ENCODE assay signal across 9 cellular contexts in genomic region chr3:63818282-63819150, GRCh38. TPM values are rescaled to one million over a fixed set of nuclear protein-coding genes. Genes with fewer than 3 reads are reported as not detected.
A peak's percentile ranks its signal among the peaks of the same experiment; 100 is the strongest.
DNase-seq lines count a peak whose midpoint lies in the region; ATAC-seq and TF ChIP-seq lines count a peak whose summit lies in the region.
"Had no signal": no experiment of that assay in that cellular context is flagged by ENCODE, and none has a peak within 500 bp of the region (broad histone marks: within the 10 kb centered on the region; RNA-seq: fewer than 3 reads in every experiment).

No MANE protein-coding gene starts in this region.

- H3K27me3 ChIP-seq in Peyer's patch (no peaks in the 10 kb centered on the region), upper lobe of right lung (no peaks in the 10 kb centered on the region)

- no peaks in the 10 kb centered on the region for H3K36me3 ChIP-seq in Peyer's patch
- no peaks in the 10 kb centered on the region for H3K36me3 ChIP-seq in upper lobe of right lung

- H3K9me3 ChIP-seq in Peyer's patch (no peaks in the 10 kb centered on the region), upper lobe of right lung (no peaks in the 10 kb centered on the region)

- H3K9me3 Mint-ChIP-seq in osteocyte (ENCODE audit: unreplicated experiment), result no peaks in the 10 kb centered on the region
- H3K9me3 Mint-ChIP-seq: T-helper 1 cell treated with Interleukin-12 subunit alpha and Interleukin-12 subunit beta and Interleukin-4 antibody, amounts not matched to agents 30 μg/mL and 1 μg/mL, for 36 hours had no signal

- H3K27me3 Mint-ChIP-seq in osteocyte (ENCODE audit: unreplicated experiment), result no peaks in the 10 kb centered on the region

- no peak for TF ChIP-seq POLR2A in Peyer's patch (IDR thresholded peaks at IDR 0.05)

- no peak overlapping the region for H3K27ac ChIP-seq in Peyer's patch
- H3K27ac ChIP-seq in upper lobe of right lung, result no peak overlapping the region

- intact Hi-C loops in upper lobe of right lung (cut with DNase I), result no loop called here

- H3K4me1 ChIP-seq in Peyer's patch (no peaks in the 10 kb centered on the region), upper lobe of right lung (peaks cover 6% of the 10 kb centered on the region)

- no peaks in the 10 kb centered on the region for H3K4me1 Mint-ChIP-seq in osteocyte (ENCODE audit: unreplicated experiment)

- peak; percentile 93 for ATAC-seq in upper lobe of right lung

- no peak overlapping the region for H3K27ac Mint-ChIP-seq in osteocyte (ENCODE audit: unreplicated experiment)
- H3K27ac Mint-ChIP-seq: T-helper 1 cell treated with Interleukin-12 subunit alpha and Interleukin-12 subunit beta and Interleukin-4 antibody, amounts not matched to agents 30 μg/mL and 1 μg/mL, for 36 hours had no signal

- H3K36me3 Mint-ChIP-seq in osteocyte (ENCODE audit: unreplicated experiment), result peaks cover 3% of the 10 kb centered on the region

- TF ChIP-seq CTCF in Peyer's patch (IDR thresholded peaks at IDR 0.05), result peak; percentile 71 to 90 (median 85)
- peak; percentile 88 for TF ChIP-seq CTCF in osteocyte (IDR thresholded peaks at IDR 0.05)
- TF ChIP-seq CTCF in upper lobe of right lung (IDR thresholded peaks at IDR 0.05), result peak; percentile 88

- H3K4me3 ChIP-seq in Peyer's patch (no peak overlapping the region), upper lobe of right lung (no peak overlapping the region)

- DNase-seq in C1 segment of cervical spinal cord (lab: John Stamatoyannopoulos, UW) (peak in 11 of 14 donors; percentile 1 to 51 (median 16)), GM19238 (ENCODE audit: insufficient read length, low spot score) (peak; percentile 21), HT-29 (ENCODE audit: low spot score) (peak; percentile 72), Peyer's patch (peak in 2 of 3 donors; percentile 44 to 85), fibroblast of the conjunctiva (ENCODE audit: low read depth) (peak; percentile 37), osteocyte (ENCODE audit: extremely low spot score, unreplicated experiment) (no peak), upper lobe of right lung (no peak)
- DNase-seq in activated T-helper 1 cell treated with anti-CD3 and anti-CD28 coated beads, Interleukin-2, amount 50 U/mL, for 16 hours (ENCODE audit: low read depth in 1 of 2, low spot score in 1 of 2), result peak; percentile 25 to 40

- no peak overlapping the region for H3K4me3 Mint-ChIP-seq in osteocyte (ENCODE audit: unreplicated experiment)
- H3K4me3 Mint-ChIP-seq: T-helper 1 cell treated with Interleukin-12 subunit alpha and Interleukin-12 subunit beta and Interleukin-4 antibody, amounts not matched to agents 30 μg/mL and 1 μg/mL, for 36 hours had no signal

RNA-seq across cellular contexts. Expression of gene C3orf49, which starts 0.6 kb away (rescaled TPM):
- not detected in 2 replicates for total RNA-seq in HT-29 (2014; rRNA removed; shearing (Covaris generic))
- not detected for total RNA-seq in Peyer's patch
- not detected in 2 replicates for total RNA-seq in osteocyte
- total RNA-seq in upper lobe of right lung, result not detected

RNA-seq across cellular contexts. Expression of gene THOC7, which starts 45.1 kb away (rescaled TPM):
- 25.6 and 26.1 TPM in 2 replicates for total RNA-seq in HT-29 (2014; rRNA removed; shearing (Covaris generic))
- total RNA-seq in Peyer's patch (10 to 100 TPM; 19.4 to 64.4 (median 36.5) TPM), osteocyte (55.0 and 59.4 TPM in 2 replicates), upper lobe of right lung (46.9 TPM)

RNA-seq across cellular contexts. Expression of gene ATXN7, which starts 45.2 kb away (rescaled TPM):
- 3.0 and 6.3 TPM in 2 replicates for total RNA-seq in HT-29 (2014; rRNA removed; shearing (Covaris generic))
- 10 to 100 TPM; 48.5 to 80.3 (median 75.2) TPM for total RNA-seq in Peyer's patch
- 18.9 and 22.7 TPM in 2 replicates for total RNA-seq in osteocyte
- total RNA-seq in upper lobe of right lung, result 35.5 TPM

Comparison
In these comparisons a context has a peak if more than half of its experiments do, and no peak if none do; other contexts are left out.
1. DNase-seq: peak in C1 segment of cervical spinal cord (11 of 14), GM19238 (single experiment), HT-29 (single experiment), Peyer's patch (2 of 3), activated T-helper 1 cell treated with anti-CD3 and anti-CD28 coated beads, Interleukin-2, amount 50 U/mL, for 16 hours (2 of 2) and fibroblast of the conjunctiva (single experiment); none in osteocyte (single experiment) and upper lobe of right lung (single experiment).
2. Peak in every context shown above with its lines, with median percentiles within 50 percentile points of each other: CTCF ChIP-seq.